ENCODE assay signal across 1 cellular context in genomic region chr9:11366585-11367129, GRCh38.
TF ChIP-seq lines count a peak whose summit lies in the region.

No MANE protein-coding gene starts in this region.

TF ChIP-seq in SK-N-SH, 30 proteins besides CTCF, POLR2A, EP300 and RAD21 (continued from another document):
- TF ChIP-seq ZBTB33 (IDR thresholded peaks at IDR 0.05; ENCODE audit: borderline replicate concordance, low read depth), result no peak
- TF ChIP-seq FOXM1 (IDR thresholded peaks at IDR 0.05; ENCODE audit: low read depth), result no peak
